Comparison of ENCODE assay signal across 18 cellular contexts in the genomic region with DNA sequence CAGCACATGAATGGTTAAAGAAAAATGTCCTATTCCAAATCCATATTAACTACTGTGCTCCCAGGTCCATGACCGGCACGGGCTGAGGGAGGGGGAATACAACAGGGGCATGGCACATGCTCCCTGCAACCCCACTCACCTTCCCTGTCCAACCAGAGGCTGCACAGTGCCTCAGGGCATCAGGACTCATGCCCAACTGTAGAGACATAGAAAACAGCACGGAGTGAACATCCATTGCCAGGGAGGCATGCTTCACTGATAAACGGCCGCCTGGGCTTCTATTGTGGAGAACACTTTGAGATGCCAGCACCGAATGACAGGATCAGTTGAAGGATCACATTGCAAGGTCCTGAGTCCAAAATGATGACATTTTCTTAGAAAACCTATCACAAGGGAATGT.
A peak's percentile ranks its signal among the peaks of the same experiment; 100 is the strongest.
DNase-seq lines count a peak whose midpoint lies in the region; TF ChIP-seq lines count a peak whose summit lies in the region.
"Had no signal": no experiment of that assay in that cellular context is flagged by ENCODE, and none has a peak within 500 bp of the region (broad histone marks: within the 10 kb centered on the region; RNA-seq: fewer than 3 reads in every experiment).

No MANE protein-coding gene starts in this region.

- no peak overlapping the region for H3K4ac ChIP-seq in neuronal stem cell (ENCODE audit: low read length)

- no peaks in the 10 kb centered on the region for H3K9me3 Mint-ChIP-seq in activated CD4-positive, alpha-beta memory T cell treated with anti-CD3 and anti-CD28 coated beads, Interleukin-2, amount 10 ng/mL, durations not matched to agents 7 days and 5 days
- H3K9me3 Mint-ChIP-seq: CD4-positive, CD25-positive, alpha-beta regulatory T cell; CD8-positive, alpha-beta T cell; GM23338 had no signal

- H3K9me3 ChIP-seq in OCI-LY1 (ENCODE audit: low read length) (no peaks in the 10 kb centered on the region), neuronal stem cell (replicated peaks in 1 of 2; ENCODE audit: control insufficient read depth in 2 of 2, insufficient read depth in 1 of 2, low read depth in 1 of 2, low read length in 2 of 2) (no peaks in the 10 kb centered on the region)
- H3K9me3 ChIP-seq: BLaER1 had no signal

- H3K79me1 ChIP-seq in neuronal stem cell (ENCODE audit: low read depth, low read length), result no peaks in the 10 kb centered on the region

- H3K36me3 Mint-ChIP-seq in activated CD4-positive, alpha-beta memory T cell treated with anti-CD3 and anti-CD28 coated beads, Interleukin-2, amount 10 ng/mL, durations not matched to agents 7 days and 5 days (ENCODE audit: low read depth), result no peaks in the 10 kb centered on the region
- H3K36me3 Mint-ChIP-seq: CD4-positive, CD25-positive, alpha-beta regulatory T cell; CD8-positive, alpha-beta T cell had no signal

- no peak overlapping the region for H2BK120ac ChIP-seq in neuronal stem cell (ENCODE audit: low read depth, low read length)

- H3K27me3 ChIP-seq in OCI-LY1 (ENCODE audit: insufficient read depth, low read length), result no peaks in the 10 kb centered on the region
- no peaks in the 10 kb centered on the region for H3K27me3 ChIP-seq in neuronal stem cell (ENCODE audit: control insufficient read depth in 3 of 3, insufficient read depth in 3 of 3, low read depth in 1 of 3, low read length in 3 of 3)
- H3K27me3 ChIP-seq: BLaER1 had no signal

- POLR2A ChIA-PET in activated CD4-positive, alpha-beta memory T cell treated with anti-CD3 and anti-CD28 coated beads, Interleukin-2, amount 10 ng/mL, durations not matched to agents 7 days and 5 days (lab: Charles Lee), result no interaction called here

- H2BK5ac ChIP-seq in neuronal stem cell (ENCODE audit: low read length), result no peak overlapping the region

- no peaks in the 10 kb centered on the region for H3K9me2 ChIP-seq in OCI-LY1 (ENCODE audit: low read depth, low read length)

- H3K27ac ChIP-seq in OCI-LY1 (ENCODE audit: low read depth, low read length, poor library complexity, severe bottlenecking), result peak overlapping the region; percentile 17
- no peak overlapping the region for H3K27ac ChIP-seq in neuronal stem cell (replicated peaks; ENCODE audit: low read length)
- H3K27ac ChIP-seq: BLaER1, C4-2B had no signal

- H3K4me3 ChIP-seq in OCI-LY1 (ENCODE audit: low read depth, low read length, poor library complexity, severe bottlenecking), result no peak overlapping the region
- no peak overlapping the region for H3K4me3 ChIP-seq in neuronal stem cell (ENCODE audit: low read length in 2 of 2)
- H3K4me3 ChIP-seq: BLaER1, GM12878, GM23338 had no signal

- no peak overlapping the region for H3K23ac ChIP-seq in neuronal stem cell (ENCODE audit: low read depth, low read length, poor library complexity)

- no peaks in the 10 kb centered on the region for H3F3A ChIP-seq in OCI-LY1 (ENCODE audit: insufficient read depth, low read length)

- H2BK12ac ChIP-seq in neuronal stem cell (ENCODE audit: low read length), result no peak overlapping the region

- H3K4me2 ChIP-seq in OCI-LY1 (ENCODE audit: low read length) (no peak overlapping the region), neuronal stem cell (ENCODE audit: insufficient read depth, low read length, poor library complexity, severe bottlenecking) (no peak overlapping the region)
- H3K4me2 ChIP-seq: BLaER1, GM23338 had no signal

- no peaks in the 10 kb centered on the region for H3K79me2 ChIP-seq in OCI-LY1 (ENCODE audit: insufficient read depth, low read length)

- no peak overlapping the region for H3K27ac Mint-ChIP-seq in activated CD4-positive, alpha-beta memory T cell treated with anti-CD3 and anti-CD28 coated beads, Interleukin-2, amount 10 ng/mL, durations not matched to agents 7 days and 5 days
- H3K27ac Mint-ChIP-seq: CD4-positive, CD25-positive, alpha-beta regulatory T cell; CD8-positive, alpha-beta T cell; GM23338 had no signal

- DNase-seq in COLO829 (ENCODE audit: low spot score) (peak; percentile 38), M059J (ENCODE audit: low read depth) (peak; percentile 69), neuronal stem cell (ENCODE audit: low spot score) (no peak), midbrain (lab: John Stamatoyannopoulos, UW) (no peak), HK-2 (ENCODE audit: unreplicated experiment) (no peak), NCI-H1436 treated with DMSO at 0.1 percent for 48 hours (lab: John Stamatoyannopoulos, UW) (no peak)
- DNase-seq in activated CD4-positive, alpha-beta memory T cell treated with anti-CD3 and anti-CD28 coated beads, Interleukin-2, amount 10 ng/mL, durations not matched to agents 7 days and 5 days, result no peak
- DNase-seq: CD4-positive, CD25-positive, alpha-beta regulatory T cell; CD8-positive, alpha-beta T cell; DMS53; DMS79 treated with DMSO at 0.1 percent for 48 hours; GDM1; HCEC 1CT had no signal

- no peak overlapping the region for H2AK5ac ChIP-seq in neuronal stem cell (ENCODE audit: low read depth, low read length)

- H3K4me1 ChIP-seq in OCI-LY1 (ENCODE audit: insufficient read depth, low read length, severe bottlenecking) (peaks cover 37% of the 10 kb centered on the region), neuronal stem cell (ENCODE audit: control insufficient read depth in 2 of 2, insufficient read depth in 1 of 2, low read depth in 1 of 2, low read length in 2 of 2) (no peaks in the 10 kb centered on the region)

- H4K20me1 ChIP-seq in OCI-LY1 (ENCODE audit: insufficient read depth, low read length), result no peaks in the 10 kb centered on the region
- H4K20me1 ChIP-seq: BLaER1 had no signal

- no peak overlapping the region for H2BK15ac ChIP-seq in neuronal stem cell (ENCODE audit: low read length)

- H3K4me3 Mint-ChIP-seq in activated CD4-positive, alpha-beta memory T cell treated with anti-CD3 and anti-CD28 coated beads, Interleukin-2, amount 10 ng/mL, durations not matched to agents 7 days and 5 days, result no peak overlapping the region
- H3K4me3 Mint-ChIP-seq: CD4-positive, CD25-positive, alpha-beta regulatory T cell; CD8-positive, alpha-beta T cell; GM23338 had no signal

- H4K91ac ChIP-seq in neuronal stem cell (ENCODE audit: low read depth, low read length, poor library complexity), result no peak overlapping the region

- no peak for TF ChIP-seq CTCF in OCI-LY1 (IDR thresholded peaks at IDR 0.05; ENCODE audit: low read length)

- H3K4me1 Mint-ChIP-seq in activated CD4-positive, alpha-beta memory T cell treated with anti-CD3 and anti-CD28 coated beads, Interleukin-2, amount 10 ng/mL, durations not matched to agents 7 days and 5 days, result no peaks in the 10 kb centered on the region
- H3K4me1 Mint-ChIP-seq: CD4-positive, CD25-positive, alpha-beta regulatory T cell had no signal

- CTCF ChIA-PET in activated CD4-positive, alpha-beta memory T cell treated with anti-CD3 and anti-CD28 coated beads, Interleukin-2, amount 10 ng/mL, durations not matched to agents 7 days and 5 days (lab: Charles Lee), result no interaction called here

- H2AFZ ChIP-seq in OCI-LY1 (ENCODE audit: low read length) (no peak overlapping the region), neuronal stem cell (ENCODE audit: low read length) (no peak overlapping the region)
- H2AFZ ChIP-seq: GM23338 had no signal

- H3K14ac ChIP-seq in neuronal stem cell (ENCODE audit: low read length), result no peak overlapping the region

- peak overlapping the region; percentile 39 for H3K18ac ChIP-seq in neuronal stem cell (ENCODE audit: low read length)

- no CpG with 5 or more reads among the region's 6 CpGs for WGBS in neuronal stem cell (ENCODE audit: extremely low coverage in 2 of 2, insufficient read length in 2 of 2, insufficient replicate concordance in 1 of 2), 2 donors

- no peaks in the 10 kb centered on the region for H3K36me3 ChIP-seq in OCI-LY1 (ENCODE audit: insufficient read depth, low read length)
- H3K36me3 ChIP-seq in neuronal stem cell (replicated peaks in 1 of 2; ENCODE audit: control insufficient read depth in 2 of 2, insufficient read depth in 2 of 2, low read length in 2 of 2), result no peaks in the 10 kb centered on the region
- H3K36me3 ChIP-seq: BLaER1 had no signal

- H4K8ac ChIP-seq in neuronal stem cell (ENCODE audit: low read depth, low read length), result no peak overlapping the region

- H3K27me3 Mint-ChIP-seq in activated CD4-positive, alpha-beta memory T cell treated with anti-CD3 and anti-CD28 coated beads, Interleukin-2, amount 10 ng/mL, durations not matched to agents 7 days and 5 days, result no peaks in the 10 kb centered on the region
- H3K27me3 Mint-ChIP-seq: CD4-positive, CD25-positive, alpha-beta regulatory T cell had no signal

- H3K9ac ChIP-seq in OCI-LY1 (ENCODE audit: low read length) (no peak overlapping the region), neuronal stem cell (ENCODE audit: low read depth, low read length, poor library complexity) (no peak overlapping the region)
- H3K9ac ChIP-seq: BLaER1 had no signal

Comparison
In these comparisons a context has a peak if more than half of its experiments do, and no peak if none do; other contexts are left out.
1. DNase-seq: peak in COLO829 (single experiment) and M059J (single experiment); none in neuronal stem cell (single experiment), activated CD4-positive, alpha-beta memory T cell treated with anti-CD3 and anti-CD28 coated beads, Interleukin-2, amount 10 ng/mL, durations not matched to agents 7 days and 5 days (single experiment), midbrain (single experiment), HK-2 (single experiment) and NCI-H1436 treated with DMSO at 0.1 percent for 48 hours (single experiment).